In genomic region chr3:133466531-133467386, GRCh38 we compare ENCODE assay signal across 1 cellular context.
TF ChIP-seq lines count a peak whose summit lies in the region.

No MANE protein-coding gene starts in this region.

TF ChIP-seq in H1, 55 proteins besides CTCF, POLR2A, EP300 and RAD21:
- TF ChIP-seq ZNF274 (IDR thresholded peaks at IDR 0.05; ENCODE audit: borderline replicate concordance, extremely low read depth, low read length) (no peak), SUZ12 (IDR thresholded peaks at IDR 0.05; ENCODE audit: low read length) (no peak), POLR2AphosphoS5 (IDR thresholded peaks at IDR 0.05; ENCODE audit: low read depth, low read length) (no peak)
TF ChIP-seq in H1: peak in this region for 0.
